In the genomic region with DNA sequence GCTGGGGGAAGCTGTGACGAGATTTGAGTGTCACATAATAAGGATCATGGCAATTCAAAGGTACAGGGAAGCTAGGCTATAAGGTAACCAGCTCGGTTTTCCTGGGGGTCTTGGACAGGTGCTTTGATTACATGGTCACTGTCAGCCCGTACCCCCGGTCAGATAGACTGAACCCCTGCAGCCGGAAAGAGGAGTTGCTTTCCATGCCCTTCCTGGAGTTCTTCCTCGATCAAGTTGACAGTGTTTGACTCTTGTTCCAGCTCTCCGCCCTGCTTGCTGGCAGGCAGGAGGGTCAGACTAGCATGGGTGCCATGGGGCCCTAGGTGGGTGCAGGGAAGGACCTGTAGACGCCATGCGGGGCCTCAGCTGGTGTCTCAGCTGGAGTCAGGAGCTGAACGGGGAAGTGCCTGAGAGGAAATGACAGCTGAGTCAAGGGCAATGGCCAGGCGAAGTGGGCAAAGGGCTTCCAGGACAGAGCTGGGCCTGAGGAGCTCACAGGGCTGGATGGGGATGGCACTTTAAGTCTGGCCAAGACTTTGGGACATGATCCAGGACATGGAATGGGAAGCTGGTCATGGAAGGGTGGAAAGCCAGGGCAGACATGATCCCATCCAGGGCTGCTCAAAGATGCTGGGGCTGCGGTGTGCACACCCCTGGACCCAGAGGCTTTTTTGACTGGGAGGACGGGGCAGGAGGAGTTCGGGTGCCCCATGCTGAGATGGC, we compare ENCODE assay signal across 8 cellular contexts. TPM values are rescaled to one million over a fixed set of nuclear protein-coding genes. Genes with fewer than 3 reads are reported as not detected.
DNase-seq lines count a peak whose midpoint lies in the region; ATAC-seq, FAIRE-seq and TF ChIP-seq lines count a peak whose summit lies in the region.

No MANE protein-coding gene starts in this region.

- intact Hi-C loops in endothelial cell of umbilical vein (cut with micrococcal nuclease) (no loop called here), psoas muscle (cut with DNase I) (loop anchor here in 1 of 2 donors (5.0 kb wide), 1 partner anchor 38 kb away; no protein-coding TSS in a partner anchor)

- H3K79me2 ChIP-seq in OCI-LY3 (ENCODE audit: low read length) (peaks cover 39% of the 10 kb centered on the region), endothelial cell of umbilical vein (ENCODE audit: control insufficient read depth, insufficient read depth, low read length) (peaks cover 21% of the 10 kb centered on the region)

- TF ChIP-seq POLR2A in endothelial cell of umbilical vein (IDR thresholded peaks at IDR 0.05; ENCODE audit: low read depth, low read length): no peak

- DNase-seq in GM12865 (ENCODE audit: low read depth) (no peak), endothelial cell of umbilical vein (ENCODE audit: low read depth, low spot score) (peak; percentile 13), psoas muscle (peak in 1 of 2 donors; percentile 42), mucosa of gallbladder (ENCODE audit: low spot score) (no peak)

- BruUV-seq in endothelial cell of umbilical vein (replicated peaks; lab: Mats Ljungman, UMichigan): no TSS peak

- WGBS in psoas muscle, 3 donors: 49 to 70% (median 56%) methylated on average over 13 to 14 of the region's 14 CpGs

- peak; percentile 75 for FAIRE-seq in endothelial cell of umbilical vein (lab: Jason Lieb, UNC)

- H3K27me3 ChIP-seq in OCI-LY3 (ENCODE audit: low read depth, low read length): no peaks in the 10 kb centered on the region
- no peaks in the 10 kb centered on the region for H3K27me3 ChIP-seq in endothelial cell of umbilical vein (ENCODE audit: control insufficient read depth in 2 of 2, insufficient read depth in 2 of 2, low read length in 2 of 2)
- H3K27me3 ChIP-seq in psoas muscle (ENCODE audit: insufficient read depth in 3 of 3, low read length in 2 of 3): no peaks in the 10 kb centered on the region

- H4K20me1 ChIP-seq in OCI-LY3 (ENCODE audit: insufficient read depth, low read length) (peaks cover 8% of the 10 kb centered on the region), endothelial cell of umbilical vein (replicated peaks; ENCODE audit: control insufficient read depth, extremely low read depth, insufficient read depth, low read length) (no peaks in the 10 kb centered on the region)

- dilution Hi-C loops in endothelial cell of umbilical vein (cut with MboI; ENCODE audit: extremely low pct_ligation_motif_present, low sequenced_read_pairs): no loop called here

- peak overlapping the region; percentile 98; the same call in 1 of the 2 replicates for H3K27ac ChIP-seq in OCI-LY3 (ENCODE audit: low read length)
- peak overlapping the region; percentile 98 for H3K27ac ChIP-seq in endothelial cell of umbilical vein (ENCODE audit: insufficient read depth, low read depth, low read length)
- peak overlapping the region; percentile 97 for H3K27ac ChIP-seq in psoas muscle

- CTCF ChIA-PET in endothelial cell of umbilical vein (lab: Charles Lee): interaction anchor here (1.1 to 1.3 kb wide), 2 partner anchors 39 to 47 kb away, joined by 3 to 8 read pairs; no protein-coding TSS in a partner anchor

- H3K9ac ChIP-seq in OCI-LY3 (ENCODE audit: low read length) (peak overlapping the region; percentile 100; the same call in 1 of the 2 replicates), endothelial cell of umbilical vein (replicated peaks; ENCODE audit: extremely low read depth, insufficient read depth, low read length) (peak overlapping the region; percentile 97)

- H3K4me3 ChIP-seq in GM12865 (ENCODE audit: low read depth, low read length): peak overlapping the region; percentile 72
- H3K4me3 ChIP-seq in OCI-LY3 (ENCODE audit: low read length): peak overlapping the region; percentile 97; the same call in 1 of the 2 replicates
- no peak overlapping the region for H3K4me3 ChIP-seq in endothelial cell of umbilical vein (replicated peaks in 1 of 3; ENCODE audit: insufficient read depth in 1 of 3, low read depth in 1 of 3, low read length in 3 of 3)
- peak overlapping the region; percentile 80 for H3K4me3 ChIP-seq in psoas muscle

- no peak for TF ChIP-seq CTCF in GM12865 (IDR thresholded peaks at IDR 0.05; ENCODE audit: insufficient read depth, low read depth, low read length, missing control alignments)
- TF ChIP-seq CTCF in OCI-LY3 (IDR thresholded peaks at IDR 0.05; ENCODE audit: low read depth, low read length): no peak
- no peak for TF ChIP-seq CTCF in endothelial cell of umbilical vein (IDR thresholded peaks at IDR 0.05; ENCODE audit: extremely low read depth in 1 of 2, insufficient read depth in 1 of 2, low read depth in 1 of 2, low read length in 2 of 2)
- no peak for TF ChIP-seq CTCF in psoas muscle (IDR thresholded peaks at IDR 0.05)

- H3K9me1 ChIP-seq in endothelial cell of umbilical vein (replicated peaks; ENCODE audit: control insufficient read depth, extremely low read depth, insufficient read depth, low read length): no peaks in the 10 kb centered on the region

- POLR2A ChIA-PET in endothelial cell of umbilical vein (lab: Charles Lee): no interaction called here

- H3K9me3 ChIP-seq in OCI-LY3 (ENCODE audit: insufficient read depth, low read length): no peaks in the 10 kb centered on the region
- H3K9me3 ChIP-seq in endothelial cell of umbilical vein (replicated peaks; ENCODE audit: control insufficient read depth, insufficient read depth, low read length): no peaks in the 10 kb centered on the region
- no peaks in the 10 kb centered on the region for H3K9me3 ChIP-seq in psoas muscle

- H3K36me3 ChIP-seq in OCI-LY3 (replicated peaks; ENCODE audit: low read depth, low read length): peaks cover 6% of the 10 kb centered on the region
- H3K36me3 ChIP-seq in endothelial cell of umbilical vein (ENCODE audit: control insufficient read depth in 2 of 2, extremely low read depth in 1 of 2, insufficient read depth in 2 of 2, low read length in 2 of 2): no peaks in the 10 kb centered on the region
- H3K36me3 ChIP-seq in psoas muscle (ENCODE audit: insufficient read depth in 1 of 2, low read depth in 1 of 2): no peaks in the 10 kb centered on the region

- no peak for ATAC-seq in psoas muscle
- ATAC-seq in HG03432 (IDR thresholded peaks at IDR 0.05; ENCODE audit: unreplicated experiment): no peak
- ATAC-seq in esophagus mucosa: no peak
- no peak for ATAC-seq in GM19324 (IDR thresholded peaks at IDR 0.05; ENCODE audit: low FRiP score, unreplicated experiment)

- H2AFZ ChIP-seq in OCI-LY3 (ENCODE audit: low read depth, low read length): no peak overlapping the region
- H2AFZ ChIP-seq in endothelial cell of umbilical vein (ENCODE audit: low read depth, low read length): no peak overlapping the region

- H3K4me2 ChIP-seq in OCI-LY3 (ENCODE audit: low read length) (peak overlapping the region; percentile 90), endothelial cell of umbilical vein (ENCODE audit: insufficient read depth, low read length) (peak overlapping the region; percentile 73)

- H3K4me1 ChIP-seq in OCI-LY3 (ENCODE audit: low read length) (peaks cover 15% of the 10 kb centered on the region), endothelial cell of umbilical vein (ENCODE audit: control insufficient read depth, extremely low read depth, insufficient read depth, low read length) (peaks cover 21% of the 10 kb centered on the region), psoas muscle (peaks cover 16% of the 10 kb centered on the region)

RNA-seq across cellular contexts. Expression of a gene that starts 1.6 kb away (rescaled TPM):
- total RNA-seq in endothelial cell of umbilical vein: 2.6 and 4.1 TPM in 2 replicates
- polyA plus RNA-seq in endothelial cell of umbilical vein: 15.7 and 19.0 TPM in 2 replicates
- polyA plus RNA-seq in endothelial cell of umbilical vein (2011; cell fraction: cytosol; rRNA removed): 7.7 and 9.0 TPM in 2 replicates
- polyA plus RNA-seq in endothelial cell of umbilical vein (2011; cell fraction: nucleus; rRNA removed): 3.2 and 3.8 TPM in 2 replicates
- polyA plus RNA-seq in endothelial cell of umbilical vein (2012): 4.6 and 7.7 TPM in 2 replicates
- 6.6 and 8.6 TPM in 2 replicates for polyA minus RNA-seq in endothelial cell of umbilical vein
- 7.8 TPM for polyA minus RNA-seq in endothelial cell of umbilical vein (2011; cell fraction: cytosol; rRNA and poly(A)+ RNA removed)
- polyA minus RNA-seq in endothelial cell of umbilical vein (2011; cell fraction: nucleus; rRNA and poly(A)+ RNA removed): 1.5 and 2.1 TPM in 2 replicates
- 1 to 10 TPM; 3.2 to 7.8 (median 6.8) TPM for total RNA-seq in psoas muscle
- 1 to 10 TPM; 2.2 to 6.7 (median 5.2) TPM for polyA plus RNA-seq in psoas muscle
- total RNA-seq in esophagus mucosa: 5.1 TPM
- 14.4 TPM for total RNA-seq in mucosa of gallbladder

RNA-seq across cellular contexts. Expression of a gene that starts 2.5 kb away (rescaled TPM):
- total RNA-seq in endothelial cell of umbilical vein (80.9 and 85.9 TPM in 2 replicates), psoas muscle (10 to 100 TPM; 29.8 to 50.1 (median 40.0) TPM), esophagus mucosa (33.0 TPM), mucosa of gallbladder (69.5 TPM)
- polyA plus RNA-seq in endothelial cell of umbilical vein (14.6 and 15.9 TPM in 2 replicates), psoas muscle (10 to 100 TPM; 15.1 to 46.5 (median 25.8) TPM)
- polyA plus RNA-seq in endothelial cell of umbilical vein (2011; cell fraction: cytosol; rRNA removed): 18.6 and 20.1 TPM in 2 replicates
- polyA plus RNA-seq in endothelial cell of umbilical vein (2011; cell fraction: nucleus; rRNA removed): 41.9 and 48.6 TPM in 2 replicates
- 29.3 and 31.0 TPM in 2 replicates for polyA plus RNA-seq in endothelial cell of umbilical vein (2012)
- polyA minus RNA-seq in endothelial cell of umbilical vein: 19.1 and 19.8 TPM in 2 replicates
- 33.4 TPM for polyA minus RNA-seq in endothelial cell of umbilical vein (2011; cell fraction: cytosol; rRNA and poly(A)+ RNA removed)
- polyA minus RNA-seq in endothelial cell of umbilical vein (2011; cell fraction: nucleus; rRNA and poly(A)+ RNA removed): 23.1 and 34.0 TPM in 2 replicates

RNA-seq across cellular contexts. Expression of a gene that starts 29.7 kb away (rescaled TPM):
- total RNA-seq in endothelial cell of umbilical vein: 6.2 and 8.0 TPM in 2 replicates
- 16.0 and 16.2 TPM in 2 replicates for polyA plus RNA-seq in endothelial cell of umbilical vein
- polyA plus RNA-seq in endothelial cell of umbilical vein (2011; cell fraction: cytosol; rRNA removed): 5.4 and 7.2 TPM in 2 replicates
- 18.0 and 23.3 TPM in 2 replicates for polyA plus RNA-seq in endothelial cell of umbilical vein (2011; cell fraction: nucleus; rRNA removed)
- 5.5 and 12.4 TPM in 2 replicates for polyA plus RNA-seq in endothelial cell of umbilical vein (2012)
- polyA minus RNA-seq in endothelial cell of umbilical vein: 5.5 and 13.2 TPM in 2 replicates
- not detected for polyA minus RNA-seq in endothelial cell of umbilical vein (2011; cell fraction: cytosol; rRNA and poly(A)+ RNA removed)
- polyA minus RNA-seq in endothelial cell of umbilical vein (2011; cell fraction: nucleus; rRNA and poly(A)+ RNA removed): 5.1 and 5.9 TPM in 2 replicates
- 1 to 10 TPM; 2.9 to 4.4 (median 3.6) TPM for total RNA-seq in psoas muscle
- polyA plus RNA-seq in psoas muscle: 1 to 10 TPM in 2 of 3 donors, under 1 TPM in 1; 0.97 to 1.9 (median 1.4) TPM
- total RNA-seq in esophagus mucosa: 0.52 TPM
- total RNA-seq in mucosa of gallbladder: 19.5 TPM

RNA-seq across cellular contexts. Expression of a gene that starts 39.3 kb away (rescaled TPM):
- total RNA-seq in endothelial cell of umbilical vein: 143 and 144 TPM in 2 replicates
- polyA plus RNA-seq in endothelial cell of umbilical vein: 141 and 169 TPM in 2 replicates
- polyA plus RNA-seq in endothelial cell of umbilical vein (2011; cell fraction: cytosol; rRNA removed): 183 and 186 TPM in 2 replicates
- polyA plus RNA-seq in endothelial cell of umbilical vein (2011; cell fraction: nucleus; rRNA removed): 181 and 188 TPM in 2 replicates
- polyA plus RNA-seq in endothelial cell of umbilical vein (2012): 142 and 148 TPM in 2 replicates
- polyA minus RNA-seq in endothelial cell of umbilical vein: 53.2 and 57.4 TPM in 2 replicates
- 62.0 TPM for polyA minus RNA-seq in endothelial cell of umbilical vein (2011; cell fraction: cytosol; rRNA and poly(A)+ RNA removed)
- polyA minus RNA-seq in endothelial cell of umbilical vein (2011; cell fraction: nucleus; rRNA and poly(A)+ RNA removed): 30.4 and 32.5 TPM in 2 replicates
- 100 to 1,000 TPM; 105 to 166 (median 115) TPM for total RNA-seq in psoas muscle
- polyA plus RNA-seq in psoas muscle: 100 to 1,000 TPM; 168 to 203 (median 193) TPM
- total RNA-seq in esophagus mucosa: 73.6 TPM
- 81.6 TPM for total RNA-seq in mucosa of gallbladder

RNA-seq across cellular contexts. Expression of a gene that starts 45.5 kb away (rescaled TPM):
- total RNA-seq in endothelial cell of umbilical vein: 136 and 138 TPM in 2 replicates
- polyA plus RNA-seq in endothelial cell of umbilical vein: 63.6 and 74.7 TPM in 2 replicates
- 61.2 and 72.6 TPM in 2 replicates for polyA plus RNA-seq in endothelial cell of umbilical vein (2011; cell fraction: cytosol; rRNA removed)
- polyA plus RNA-seq in endothelial cell of umbilical vein (2011; cell fraction: nucleus; rRNA removed): 58.0 and 67.1 TPM in 2 replicates
- 139 and 171 TPM in 2 replicates for polyA plus RNA-seq in endothelial cell of umbilical vein (2012)
- polyA minus RNA-seq in endothelial cell of umbilical vein: 59.6 and 74.0 TPM in 2 replicates
- 227 TPM for polyA minus RNA-seq in endothelial cell of umbilical vein (2011; cell fraction: cytosol; rRNA and poly(A)+ RNA removed)
- 21.2 and 30.2 TPM in 2 replicates for polyA minus RNA-seq in endothelial cell of umbilical vein (2011; cell fraction: nucleus; rRNA and poly(A)+ RNA removed)
- 100 to 1,000 TPM in 2 of 4 donors, 10 to 100 TPM in 2; 56.1 to 158 (median 101) TPM for total RNA-seq in psoas muscle
- polyA plus RNA-seq in psoas muscle: 100 to 1,000 TPM; 127 to 368 (median 202) TPM
- 97.8 TPM for total RNA-seq in esophagus mucosa
- total RNA-seq in mucosa of gallbladder: 108 TPM

Comparison
In these comparisons a context has a peak if more than half of its experiments do, and no peak if none do; other contexts are left out.
1. H3K4me3 ChIP-seq: peak in GM12865 (single experiment), OCI-LY3 (single experiment) and psoas muscle (single experiment); none in endothelial cell of umbilical vein (0 of 3).
2. Peak in every context shown above with its lines, with median percentiles within 50 percentile points of each other: H3K27ac ChIP-seq.